In genomic region chr12:46457958-46458357, GRCh38 we compare ENCODE assay signal across 18 cellular contexts.
"Had no signal": no experiment of that assay in that cellular context is flagged by ENCODE, and none has a peak within 500 bp of the region (broad histone marks: within the 10 kb centered on the region; RNA-seq: fewer than 3 reads in every experiment).

No MANE protein-coding gene starts in this region.

- H3K9me3 ChIP-seq: esophagus muscularis mucosa, left lung, mucosa of descending colon, transverse colon had no signal

- DNase-seq: activated CD4-positive, alpha-beta T cell treated with anti-CD3 and anti-CD28 coated beads, Interleukin-2, amount 50 U/mL, for 48 hours; activated effector memory CD4-positive, alpha-beta T cell treated with Interleukin-2 at 50 U/mL for 16 hours; anterior cingulate cortex; brain microvascular endothelial cell; cortex of kidney; effector CD4-positive, alpha-beta T cell; islet precursor cell; left lung; mucosa of descending colon; naive thymus-derived CD8-positive, alpha-beta T cell; nucleus accumbens; posterior cingulate gyrus; stimulated activated CD4-positive, alpha-beta T cell treated with anti-CD3 and anti-CD28 coated beads, Interleukin-2, amount 100 ng/mL, for 48 hours; stimulated activated naive B cell treated with anti-CD40 and anti-IgM and Interleukin-4, amounts not matched to agents 10 μg/mL and 1 μg/mL and 100 μg/mL, for 72 hours; transverse colon had no signal

- H3K9me3 Mint-ChIP-seq: central memory CD8-positive, alpha-beta T cell; memory B cell; naive thymus-derived CD8-positive, alpha-beta T cell; stimulated activated naive B cell treated with anti-CD40 and anti-IgM and Interleukin-4, amounts not matched to agents 10 μg/mL and 1 μg/mL and 100 μg/mL, for 72 hours had no signal

- H3K4me3 ChIP-seq: esophagus muscularis mucosa, left lung, mucosa of descending colon, transverse colon had no signal

- H3K27me3 ChIP-seq: brain microvascular endothelial cell, esophagus muscularis mucosa, left lung, transverse colon had no signal

- H3K27me3 Mint-ChIP-seq: central memory CD8-positive, alpha-beta T cell; memory B cell; naive thymus-derived CD8-positive, alpha-beta T cell; stimulated activated naive B cell treated with anti-CD40 and anti-IgM and Interleukin-4, amounts not matched to agents 10 μg/mL and 1 μg/mL and 100 μg/mL, for 72 hours had no signal

- H3K36me3 ChIP-seq: brain microvascular endothelial cell, esophagus muscularis mucosa, left lung, transverse colon had no signal

- H3K36me3 Mint-ChIP-seq: naive thymus-derived CD8-positive, alpha-beta T cell; stimulated activated naive B cell treated with anti-CD40 and anti-IgM and Interleukin-4, amounts not matched to agents 10 μg/mL and 1 μg/mL and 100 μg/mL, for 72 hours had no signal

- H3K4me3 Mint-ChIP-seq: memory B cell had no signal

- ATAC-seq: left lung, mucosa of descending colon had no signal

- H3K27ac ChIP-seq: esophagus muscularis mucosa had no signal
